11 cellular contexts compared by ENCODE assay signal in genomic region chr20:3165473-3166337, GRCh38. TPM values are rescaled to one million over a fixed set of nuclear protein-coding genes. Genes with fewer than 3 reads are reported as not detected.
DNase-seq lines count a peak whose midpoint lies in the region; ATAC-seq and TF ChIP-seq lines count a peak whose summit lies in the region.
"Had no signal": no experiment of that assay in that cellular context is flagged by ENCODE, and none has a peak within 500 bp of the region (broad histone marks: within the 10 kb centered on the region; RNA-seq: fewer than 3 reads in every experiment).

No MANE protein-coding gene starts in this region.

- no peak overlapping the region for H4K5ac ChIP-seq in H9 (ENCODE audit: insufficient read length, low read depth, low read length)

- H4K91ac ChIP-seq in H9 (ENCODE audit: insufficient read length, low read depth, low read length): no peak overlapping the region

- peaks cover 4% of the 10 kb centered on the region; the same call in 1 of the 2 replicates for H3K27me3 Mint-ChIP-seq in H9 (ENCODE audit: low read depth)

- whole genome bisulfite sequencing in aorta, 2 donors: 90 to 92% methylated on average over 44 to 45 of the region's 45 CpGs
- WGBS in H9 (ENCODE audit: extremely low coverage, insufficient read length, low lambda C conversion rate): no CpG with 5 or more reads among the region's 45 CpGs

- H2BK120ac ChIP-seq in H9 (ENCODE audit: low read depth, low read length, poor library complexity, severe bottlenecking): no peak overlapping the region

- no peak overlapping the region for H2AK5ac ChIP-seq in H9 (ENCODE audit: insufficient read length, low read length)

- H3K36me3 Mint-ChIP-seq in H9 (ENCODE audit: insufficient read depth in 1 of 3, low read depth in 3 of 3): peaks cover 7 to 24% (median 7%) of the 10 kb centered on the region in 3 experiments; a peak in 5 of 7 replicates

- H3T11ph ChIP-seq in H9 (ENCODE audit: low read length): no peak overlapping the region

- no peak overlapping the region for H3K14ac ChIP-seq in H9 (ENCODE audit: insufficient read depth, low read length)

- TF ChIP-seq CTCF in right atrium auricular region (IDR thresholded peaks at IDR 0.05) (no peak), RWPE1 (conservative IDR thresholded peaks at IDR 0.05; ENCODE audit: low read depth) (no peak), H9 (conservative IDR thresholded peaks at IDR 0.05) (no peak)

- no peak overlapping the region for H3K23ac ChIP-seq in H9 (ENCODE audit: insufficient read length, low read depth, low read length)

- H3K79me2 ChIP-seq in H9 (ENCODE audit: insufficient read depth, low read length) (no peaks in the 10 kb centered on the region), Karpas-422 (ENCODE audit: low read length) (no peaks in the 10 kb centered on the region)

- DNase-seq in Right ventricle myocardium superior (peak; percentile 81), right atrium auricular region (ENCODE audit: low spot score) (no peak), RWPE1 (ENCODE audit: low spot score) (no peak), left cardiac atrium (peak; percentile 70), aorta (peak; percentile 68 to 75), H9 (no peak), Karpas-422 (no peak)
- DNase-seq: retina; stimulated activated naive CD8-positive, alpha-beta T cell treated with anti-CD3 and anti-CD28 coated beads, Interleukin-15, amount 100 ng/mL, for 72 hours had no signal

- H3K9ac ChIP-seq in H9 (ENCODE audit: extremely low read depth, insufficient read length, low read length) (no peak overlapping the region), Karpas-422 (ENCODE audit: low read length) (no peak overlapping the region)
- H3K9ac ChIP-seq: BLaER1 had no signal

- H3K9me3 Mint-ChIP-seq in H9: no peaks in the 10 kb centered on the region; a peak in 1 of 5 replicates
- H3K9me3 Mint-ChIP-seq: stimulated activated naive CD8-positive, alpha-beta T cell treated with anti-CD3 and anti-CD28 coated beads, Interleukin-15, amount 100 ng/mL, for 72 hours had no signal

- no peak overlapping the region for H2BK5ac ChIP-seq in H9 (ENCODE audit: insufficient read length, low read length)

- H2AFZ ChIP-seq in H9 (ENCODE audit: low read length) (no peak overlapping the region), Karpas-422 (ENCODE audit: low read length) (no peak overlapping the region)

- H3K56ac ChIP-seq in H9 (ENCODE audit: insufficient read length, low read depth, low read length): no peak overlapping the region

- H2BK12ac ChIP-seq in H9 (ENCODE audit: insufficient read length, low read depth, low read length): no peak overlapping the region

- H3K4me1 ChIP-seq in right atrium auricular region (peaks cover 0 to 7% of the 10 kb centered on the region in 2 donors), aorta (ENCODE audit: control insufficient read depth in 1 of 2, insufficient read depth in 2 of 2, low read length in 2 of 2) (no peaks in the 10 kb centered on the region), H9 (ENCODE audit: insufficient read depth, low read length) (no peaks in the 10 kb centered on the region; the same call in 1 of the 2 replicates), Karpas-422 (ENCODE audit: low read length) (peaks cover 7% of the 10 kb centered on the region; the same call in 1 of the 2 replicates)

- H4K8ac ChIP-seq in H9 (replicated peaks; ENCODE audit: insufficient read length, low read depth, low read length): no peak overlapping the region

- CTCF ChIA-PET in RWPE1 (lab: Yijun Ruan, JAX): no interaction called here

- H2BK15ac ChIP-seq in H9 (ENCODE audit: low read depth, low read length): no peak overlapping the region

- H3K27me3 ChIP-seq in right atrium auricular region (no peaks in the 10 kb centered on the region), aorta (ENCODE audit: control insufficient read depth in 1 of 2, insufficient read depth in 2 of 2, low read length in 1 of 2) (no peaks in the 10 kb centered on the region), H9 (ENCODE audit: insufficient read depth, low read length) (no peaks in the 10 kb centered on the region), Karpas-422 (ENCODE audit: low read length) (no peaks in the 10 kb centered on the region)

- H3K79me1 ChIP-seq in H9 (ENCODE audit: insufficient read depth, low read depth, low read length, poor library complexity, severe bottlenecking): no peaks in the 10 kb centered on the region

- H3K27ac ChIP-seq in right atrium auricular region (no peak overlapping the region), RWPE1 (peak overlapping the region; percentile 21), aorta (ENCODE audit: low read depth in 1 of 2, low read length in 2 of 2) (no peak overlapping the region), H9 (ENCODE audit: insufficient read length, low read depth, low read length) (no peak overlapping the region), Karpas-422 (ENCODE audit: low read length) (no peak overlapping the region)
- H3K27ac ChIP-seq: BLaER1 had no signal

- intact Hi-C loops in Right ventricle myocardium superior (cut with DNase I): no loop called here
- intact Hi-C loops in left cardiac atrium (cut with DNase I): no loop called here
- intact Hi-C loops in aorta (cut with DNase I): no loop called here

- no peak overlapping the region; a peak in 1 of 7 replicates for H3K27ac Mint-ChIP-seq in H9

- POLR2A ChIA-PET in RWPE1 (lab: Yijun Ruan, JAX; ENCODE audit: low non-redundant PET): no interaction called here

- H3K9me3 ChIP-seq in right atrium auricular region: no peaks in the 10 kb centered on the region
- H3K9me3 ChIP-seq in aorta (ENCODE audit: control insufficient read depth, low read length): no peaks in the 10 kb centered on the region
- no peaks in the 10 kb centered on the region for H3K9me3 ChIP-seq in H9 (ENCODE audit: control insufficient read depth, low read depth, low read length)
- no peaks in the 10 kb centered on the region for H3K9me3 ChIP-seq in Karpas-422 (ENCODE audit: low read length)
- H3K9me3 ChIP-seq: BLaER1 had no signal

- H3K9me2 ChIP-seq in Karpas-422 (replicated peaks; ENCODE audit: insufficient read depth, low read length): no peaks in the 10 kb centered on the region

- H3K4ac ChIP-seq in H9 (ENCODE audit: low read depth, low read length): no peak overlapping the region

- H3K4me1 Mint-ChIP-seq in H9: peaks cover 17 to 27% of the 10 kb centered on the region in 2 experiments

- peaks cover 9% of the 10 kb centered on the region for H3K23me2 ChIP-seq in H9 (ENCODE audit: insufficient read length, low read depth, low read length, poor library complexity, severe bottlenecking)

- H3K4me3 Mint-ChIP-seq in H9: no peak overlapping the region

- no peak overlapping the region for H2BK20ac ChIP-seq in H9 (ENCODE audit: low read depth, low read length, poor library complexity, severe bottlenecking)

- H3K18ac ChIP-seq in H9 (ENCODE audit: insufficient read length, low read depth, low read length): no peak overlapping the region

- H3K4me2 ChIP-seq in H9 (ENCODE audit: insufficient read depth, insufficient read length, low read length): no peak overlapping the region
- no peak overlapping the region for H3K4me2 ChIP-seq in Karpas-422 (ENCODE audit: low read depth, low read length, poor library complexity, severe bottlenecking)
- H3K4me2 ChIP-seq: BLaER1 had no signal

- ATAC-seq in Right ventricle myocardium superior (ENCODE audit: poor library complexity): no peak
- peak in 1 of 2 donors; percentile 28 for ATAC-seq in left cardiac atrium
- ATAC-seq in aorta (ENCODE audit: low FRiP score): no peak
- ATAC-seq in HG03025 (IDR thresholded peaks at IDR 0.05; ENCODE audit: low FRiP score, unreplicated experiment): no peak
- ATAC-seq: stimulated activated naive CD8-positive, alpha-beta T cell treated with anti-CD3 and anti-CD28 coated beads, Interleukin-15, amount 100 ng/mL, for 72 hours had no signal

- H4K20me1 ChIP-seq in H9 (ENCODE audit: control insufficient read depth, insufficient read depth, insufficient read length) (no peaks in the 10 kb centered on the region), Karpas-422 (ENCODE audit: insufficient read depth, low read depth, low read length) (no peaks in the 10 kb centered on the region)

- peak overlapping the region in 1 of 2 donors; percentile 32 for H3K4me3 ChIP-seq in right atrium auricular region
- H3K4me3 ChIP-seq in aorta (ENCODE audit: low read length in 2 of 2): no peak overlapping the region
- no peak overlapping the region for H3K4me3 ChIP-seq in Karpas-422 (ENCODE audit: low read length)
- H3K4me3 ChIP-seq: BLaER1 had no signal

- no peaks in the 10 kb centered on the region for H3K36me3 ChIP-seq in right atrium auricular region
- no peaks in the 10 kb centered on the region for H3K36me3 ChIP-seq in aorta (ENCODE audit: control insufficient read depth in 1 of 2, insufficient read depth in 2 of 2, low read length in 1 of 2)
- no peaks in the 10 kb centered on the region for H3K36me3 ChIP-seq in Karpas-422 (ENCODE audit: insufficient read depth, low read length)
- H3K36me3 ChIP-seq: BLaER1 had no signal

RNA-seq across cellular contexts. Expression of gene FASTKD5, which starts 6.0 kb away (rescaled TPM):
- total RNA-seq in Right ventricle myocardium superior (24.8 TPM), right atrium auricular region (10 to 100 TPM; 18.7 to 24.7 TPM), left cardiac atrium (10 to 100 TPM; 18.2 to 22.5 TPM), aorta (10 to 100 TPM; 10.3 to 10.9 TPM), H9 (2021) (25.0 and 27.1 TPM in 2 replicates)
- polyA plus RNA-seq in aorta: 1 to 10 TPM; 4.4 to 9.8 TPM
- total RNA-seq in Karpas-422 (2014; rRNA removed; shearing (Covaris generic); ENCODE audit: low replicate concordance): 13.1 and 17.5 TPM in 2 replicates

RNA-seq across cellular contexts. Expression of gene UBOX5, which starts 6.0 kb away (rescaled TPM):
- total RNA-seq in Right ventricle myocardium superior: 2.8 TPM
- total RNA-seq in right atrium auricular region: 1 to 10 TPM; 4.1 to 5.0 TPM
- total RNA-seq in left cardiac atrium: 1 to 10 TPM; 3.2 to 4.0 TPM
- 1 to 10 TPM; 5.4 to 8.5 TPM for total RNA-seq in aorta
- 1 to 10 TPM; 1.6 to 4.2 TPM for polyA plus RNA-seq in aorta
- total RNA-seq in H9 (2021): 4.5 and 4.6 TPM in 2 replicates
- 2.9 and 4.2 TPM in 2 replicates for total RNA-seq in Karpas-422 (2014; rRNA removed; shearing (Covaris generic); ENCODE audit: low replicate concordance)

RNA-seq across cellular contexts. Expression of gene LZTS3, which starts 7.6 kb away (rescaled TPM):
- total RNA-seq in Right ventricle myocardium superior (18.3 TPM), right atrium auricular region (10 to 100 TPM; 18.9 to 25.9 TPM), left cardiac atrium (10 to 100 TPM; 12.0 to 13.2 TPM), aorta (1 to 10 TPM; 9.5 to 9.9 TPM), H9 (2021) (19.2 and 20.8 TPM in 2 replicates)
- 1 to 10 TPM; 3.3 to 6.5 TPM for polyA plus RNA-seq in aorta
- total RNA-seq in Karpas-422 (2014; rRNA removed; shearing (Covaris generic); ENCODE audit: low replicate concordance): 3.1 and 9.1 TPM in 2 replicates

RNA-seq across cellular contexts. Expression of gene DDRGK1, which starts 38.8 kb away (rescaled TPM):
- total RNA-seq in Right ventricle myocardium superior (36.4 TPM), right atrium auricular region (10 to 100 TPM; 43.8 to 48.0 TPM), left cardiac atrium (10 to 100 TPM; 39.3 to 44.8 TPM), aorta (10 to 100 TPM; 40.5 to 49.5 TPM), H9 (2021) (56.2 and 58.1 TPM in 2 replicates)
- 10 to 100 TPM; 42.8 to 81.0 TPM for polyA plus RNA-seq in aorta
- total RNA-seq in Karpas-422 (2014; rRNA removed; shearing (Covaris generic); ENCODE audit: low replicate concordance): 22.0 and 48.5 TPM in 2 replicates

RNA-seq across cellular contexts. Expression of gene ITPA, which starts 43.6 kb away (rescaled TPM):
- total RNA-seq in Right ventricle myocardium superior: 19.0 TPM
- 10 to 100 TPM; 17.4 to 21.4 TPM for total RNA-seq in right atrium auricular region
- total RNA-seq in left cardiac atrium: 10 to 100 TPM; 18.7 to 25.7 TPM
- total RNA-seq in aorta: 10 to 100 TPM; 25.9 to 31.1 TPM
- polyA plus RNA-seq in aorta: 10 to 100 TPM; 26.7 to 72.4 TPM
- total RNA-seq in H9 (2021): 70.2 and 74.5 TPM in 2 replicates
- 76.9 and 94.4 TPM in 2 replicates for total RNA-seq in Karpas-422 (2014; rRNA removed; shearing (Covaris generic); ENCODE audit: low replicate concordance)

Comparison
In these comparisons a context has a peak if more than half of its experiments do, and no peak if none do; other contexts are left out.
1. DNase-seq: peak in Right ventricle myocardium superior (single experiment), left cardiac atrium (single experiment) and aorta (2 of 2); none in right atrium auricular region (single experiment), RWPE1 (single experiment), H9 (single experiment) and Karpas-422 (single experiment).